ENCODE assay signal across 14 cellular contexts in genomic region chr1:19036049-19036546, GRCh38.
A peak's percentile ranks its signal among the peaks of the same experiment; 100 is the strongest.
DNase-seq lines count a peak whose midpoint lies in the region; ATAC-seq and TF ChIP-seq lines count a peak whose summit lies in the region.
"Had no signal": no experiment of that assay in that cellular context is flagged by ENCODE, and none has a peak within 500 bp of the region (broad histone marks: within the 10 kb centered on the region; RNA-seq: fewer than 3 reads in every experiment).

No MANE protein-coding gene starts in this region.

- H3K4me3 ChIP-seq in MG63 = no peak overlapping the region
- H3K4me3 ChIP-seq in gastroesophageal sphincter = no peak overlapping the region
- no peak overlapping the region for H3K4me3 ChIP-seq in testis
- H3K4me3 ChIP-seq: dorsolateral prefrontal cortex had no signal

- no peaks in the 10 kb centered on the region for H3K9me3 ChIP-seq in MG63
- no peaks in the 10 kb centered on the region for H3K9me3 ChIP-seq in gastroesophageal sphincter
- H3K9me3 ChIP-seq in testis = no peaks in the 10 kb centered on the region

- intact Hi-C loops in posterior vena cava (cut with DNase I) (no loop called here), testis (cut with DNase I; ENCODE audit: low total_unique reads) (no loop called here)

- TF ChIP-seq CTCF in gastroesophageal sphincter (IDR thresholded peaks at IDR 0.05) (no peak), testis (IDR thresholded peaks at IDR 0.05) (no peak)

- ATAC-seq in gastroesophageal sphincter = no peak

- WGBS in gastroesophageal sphincter (ENCODE audit: low coverage in 1 of 2), 2 donors = 46% methylated on average over 3 of the region's 13 CpGs; no CpG with 5 or more reads in 1 of the 2 donors
- WGBS in testis, 2 donors = 40 to 42% methylated on average over 12 to 13 of the region's 13 CpGs

- TF ChIP-seq EP300 in gastroesophageal sphincter (IDR thresholded peaks at IDR 0.05) = no peak

- H3K27me3 ChIP-seq in MG63 (no peaks in the 10 kb centered on the region; the same call in 1 of the 2 replicates), gastroesophageal sphincter (peaks cover 39% of the 10 kb centered on the region), testis (no peaks in the 10 kb centered on the region)
- H3K27me3 ChIP-seq: dorsolateral prefrontal cortex had no signal

- TF ChIP-seq POLR2A in gastroesophageal sphincter (IDR thresholded peaks at IDR 0.05) (no peak), testis (IDR thresholded peaks at IDR 0.05) (no peak)

- peak; percentile 57 for DNase-seq in MG63
- DNase-seq in NCI-H2227 treated with DMSO at 0.1 percent for 48 hours (lab: John Stamatoyannopoulos, UW) = peak; percentile 46
- peak; percentile 6 for DNase-seq in fibroblast of peridontal ligament (ENCODE audit: extremely low read depth)
- peak; percentile 73 for DNase-seq in posterior vena cava (ENCODE audit: low spot score)
- no peak for DNase-seq in OCI-M2 (lab: John Stamatoyannopoulos, UW; ENCODE audit: unreplicated experiment)
- DNase-seq in hepatic stellate cell (ENCODE audit: low spot score) = no peak
- no peak for DNase-seq in testis
- DNase-seq: activated CD4-positive, alpha-beta T cell treated with anti-CD3 and anti-CD28 coated beads, Interleukin-2, amount 50 U/mL, for 4 hours; activated naive CD8-positive, alpha-beta T cell treated with anti-CD3 and anti-CD28 coated beads for 36 hours; activated T-cell treated with anti-CD3 and anti-CD28 coated beads, Interleukin-2, amount 50 U/mL, for 48 hours; MV-4-11; NCI-H2081 had no signal

- no peak overlapping the region for H3K27ac ChIP-seq in gastroesophageal sphincter
- no peak overlapping the region for H3K27ac ChIP-seq in testis
- H3K27ac ChIP-seq: dorsolateral prefrontal cortex had no signal

- no peaks in the 10 kb centered on the region for H3K36me3 ChIP-seq in MG63
- H3K36me3 ChIP-seq in gastroesophageal sphincter = no peaks in the 10 kb centered on the region
- H3K36me3 ChIP-seq in testis (ENCODE audit: low read depth, missing control alignments) = no peaks in the 10 kb centered on the region

- H3K4me1 ChIP-seq in gastroesophageal sphincter = no peaks in the 10 kb centered on the region
- peaks cover 6% of the 10 kb centered on the region for H3K4me1 ChIP-seq in testis

Comparison
In these comparisons a context has a peak if more than half of its experiments do, and no peak if none do; other contexts are left out.
1. DNase-seq: peak in MG63 (single experiment), NCI-H2227 treated with DMSO at 0.1 percent for 48 hours (single experiment), fibroblast of peridontal ligament (single experiment) and posterior vena cava (single experiment); none in OCI-M2 (single experiment), hepatic stellate cell (single experiment) and testis (single experiment).